ENCODE assay signal across 8 cellular contexts in the genomic region with DNA sequence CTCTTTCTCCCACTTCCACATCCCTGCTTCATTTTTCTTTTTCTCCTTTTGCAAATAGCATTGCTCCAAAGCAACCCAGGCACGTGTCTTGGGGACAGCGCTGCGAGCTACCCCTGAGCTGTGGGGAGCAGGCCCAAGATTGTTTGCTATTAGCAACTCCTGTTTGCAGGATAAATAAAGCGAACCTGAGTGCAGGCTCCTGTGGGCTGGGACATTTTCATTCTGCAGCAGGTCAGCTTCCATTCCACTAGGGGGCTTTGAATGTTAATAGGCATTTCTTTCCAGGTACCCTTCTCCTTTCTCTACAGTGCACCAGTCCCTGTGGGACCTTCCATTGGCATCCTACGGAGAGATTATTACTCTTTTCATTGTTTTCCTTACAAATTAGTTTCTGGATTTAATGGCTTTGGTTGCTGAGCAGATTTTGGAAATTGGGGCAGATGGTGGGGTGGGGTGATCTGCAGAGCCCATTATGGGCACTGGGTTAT. TPM values are rescaled to one million over a fixed set of nuclear protein-coding genes. Genes with fewer than 3 reads are reported as not detected.
A peak's percentile ranks its signal among the peaks of the same experiment; 100 is the strongest.
DNase-seq lines count a peak whose midpoint lies in the region; ATAC-seq and TF ChIP-seq lines count a peak whose summit lies in the region.
"Had no signal": no experiment of that assay in that cellular context is flagged by ENCODE, and none has a peak within 500 bp of the region (broad histone marks: within the 10 kb centered on the region; RNA-seq: fewer than 3 reads in every experiment).

No MANE protein-coding gene starts in this region.

- H3K9me3 ChIP-seq in Loucy (ENCODE audit: insufficient read depth, low read depth, low read length) (no peaks in the 10 kb centered on the region), trophoblast cell (ENCODE audit: insufficient read depth, low read depth, low read length) (no peaks in the 10 kb centered on the region)

- no CpG with 5 or more reads among the region's 5 CpGs for WGBS in trophoblast cell (ENCODE audit: extremely low coverage, insufficient coverage, insufficient read length)

- no peak for ATAC-seq in GM18870 (IDR thresholded peaks at IDR 0.05; ENCODE audit: unreplicated experiment)
- ATAC-seq: naive thymus-derived CD8-positive, alpha-beta T cell had no signal

- H3F3A ChIP-seq in Loucy (ENCODE audit: low read depth), result no peaks in the 10 kb centered on the region

- H3K9me2 ChIP-seq in Loucy (replicated peaks; ENCODE audit: low read depth, low read length), result no peaks in the 10 kb centered on the region

- no peak overlapping the region for H3K4ac ChIP-seq in trophoblast cell (ENCODE audit: low read depth, low read length)

- H2BK12ac ChIP-seq in trophoblast cell (ENCODE audit: low read length), result no peak overlapping the region

- H4K91ac ChIP-seq in trophoblast cell (ENCODE audit: low read depth, low read length), result peak overlapping the region; percentile 7

- H2AFZ ChIP-seq in Loucy (ENCODE audit: low read length) (no peak overlapping the region), trophoblast cell (ENCODE audit: insufficient read depth, low read length, poor library complexity) (peak overlapping the region; percentile 66)

- peaks cover 3% of the 10 kb centered on the region for H3K79me1 ChIP-seq in trophoblast cell (ENCODE audit: low read length)

- no peak overlapping the region for H2AK5ac ChIP-seq in trophoblast cell (ENCODE audit: low read length)

- no peaks in the 10 kb centered on the region for H3K27me3 ChIP-seq in Loucy (ENCODE audit: insufficient read depth, low read length, poor library complexity, severe bottlenecking)
- H3K27me3 ChIP-seq in trophoblast cell (ENCODE audit: insufficient read depth, low read length), result no peaks in the 10 kb centered on the region

- no peak overlapping the region for H3K18ac ChIP-seq in trophoblast cell (ENCODE audit: low read length)

- H3K4me1 ChIP-seq in Loucy (ENCODE audit: insufficient read depth, low read length, poor library complexity, severe bottlenecking), result no peaks in the 10 kb centered on the region
- H3K4me1 ChIP-seq in trophoblast cell (ENCODE audit: control insufficient read depth in 1 of 2, insufficient read depth in 2 of 2, low read length in 2 of 2), result peaks cover 17 to 19% of the 10 kb centered on the region in 2 experiments

- no peak overlapping the region for H4K8ac ChIP-seq in trophoblast cell (ENCODE audit: low read depth, low read length)

- H3K79me2 ChIP-seq in Loucy (ENCODE audit: insufficient read depth, low read length), result no peaks in the 10 kb centered on the region
- H3K79me2 ChIP-seq in trophoblast cell (ENCODE audit: control insufficient read depth, insufficient read depth, low read length, poor library complexity), result peaks cover 2% of the 10 kb centered on the region

- H3K4me3 ChIP-seq in GM12864 (ENCODE audit: low read depth, low read length) (no peak overlapping the region), Loucy (ENCODE audit: low read length, poor library complexity, severe bottlenecking) (no peak overlapping the region), cardiac fibroblast (replicated peaks in 1 of 2; ENCODE audit: low read depth in 2 of 2, low read length in 2 of 2) (no peak overlapping the region), trophoblast cell (ENCODE audit: low read depth, low read length) (no peak overlapping the region)

- H3K27ac ChIP-seq in trophoblast cell (ENCODE audit: low read depth, low read length), result peak overlapping the region; percentile 35

- peak overlapping the region; percentile 33 for H2BK5ac ChIP-seq in trophoblast cell (ENCODE audit: low read depth, low read length, poor library complexity)

- no peaks in the 10 kb centered on the region for H4K20me1 ChIP-seq in Loucy (ENCODE audit: insufficient read depth, low read length, poor library complexity, severe bottlenecking)

- H3K14ac ChIP-seq in trophoblast cell (ENCODE audit: low read length), result no peak overlapping the region

- H3K4me2 ChIP-seq in Loucy (ENCODE audit: low read depth, low read length, poor library complexity, severe bottlenecking), result no peak overlapping the region
- no peak overlapping the region for H3K4me2 ChIP-seq in trophoblast cell (ENCODE audit: low read length)

- H3K36me3 ChIP-seq in Loucy (ENCODE audit: insufficient read depth, low read length) (no peaks in the 10 kb centered on the region), trophoblast cell (ENCODE audit: control insufficient read depth in 1 of 2, insufficient read depth in 2 of 2, low read length in 2 of 2) (no peaks in the 10 kb centered on the region)

- H3K9ac ChIP-seq in Loucy (ENCODE audit: low read depth, low read length, poor library complexity, severe bottlenecking) (no peak overlapping the region), trophoblast cell (ENCODE audit: low read length) (no peak overlapping the region)

- DNase-seq in GM12864 (ENCODE audit: low read depth), result no peak
- peak; percentile 17 to 18 for DNase-seq in cardiac fibroblast (ENCODE audit: low read depth in 2 of 2)
- DNase-seq in trophoblast cell, result peak in 1 of 2 donors; percentile 22
- DNase-seq in 8988T, result no peak
- DNase-seq in stimulated activated CD4-positive, alpha-beta T cell treated with anti-CD3 and anti-CD28 coated beads, Interleukin-4, amount 100 ng/mL, for 4 hours, result no peak

- H4K12ac ChIP-seq in trophoblast cell (ENCODE audit: low read depth, low read length), result no peak overlapping the region

- peak overlapping the region; percentile 57 for H2BK120ac ChIP-seq in trophoblast cell (ENCODE audit: insufficient read depth, low read length, poor library complexity)

- no peak overlapping the region for H3K23ac ChIP-seq in trophoblast cell (ENCODE audit: low read length)

- TF ChIP-seq CTCF in GM12864 (IDR thresholded peaks at IDR 0.05; ENCODE audit: low read depth, low read length, missing control alignments), result peak; percentile 54
- TF ChIP-seq CTCF in Loucy (conservative IDR thresholded peaks at IDR 0.05; ENCODE audit: low read length), result peak; percentile 62
- peak; percentile 54 for TF ChIP-seq CTCF in cardiac fibroblast (IDR thresholded peaks at IDR 0.05; ENCODE audit: low read depth, low read length)

RNA-seq across cellular contexts. Expression of gene OLFML3, which starts 54.0 kb away (rescaled TPM):
- 142 and 148 TPM in 2 replicates for polyA plus RNA-seq in trophoblast cell (2013)
- polyA plus RNA-seq: naive thymus-derived CD8-positive, alpha-beta T cell had no signal

Comparison
In these comparisons a context has a peak if more than half of its experiments do, and no peak if none do; other contexts are left out.
1. DNase-seq: peak in cardiac fibroblast (2 of 2); none in GM12864 (single experiment), 8988T (single experiment) and stimulated activated CD4-positive, alpha-beta T cell treated with anti-CD3 and anti-CD28 coated beads, Interleukin-4, amount 100 ng/mL, for 4 hours (0 of 2).
2. Peak in every context shown above with its lines, with median percentiles within 50 percentile points of each other: CTCF ChIP-seq.